Comparison of ENCODE assay signal across 24 cellular contexts in genomic region chr5:125036494-125036893, GRCh38.
"Had no signal": no experiment of that assay in that cellular context is flagged by ENCODE, and none has a peak within 500 bp of the region (broad histone marks: within the 10 kb centered on the region; RNA-seq: fewer than 3 reads in every experiment).

No MANE protein-coding gene starts in this region.

- H3K4me1 Mint-ChIP-seq: stimulated activated effector memory CD8-positive, alpha-beta T cell treated with anti-CD3 and anti-CD28 coated beads, Interleukin-12 subunit alpha, Interleukin-12 subunit beta, amount 100 ng/mL, for 72 hours had no signal

- H3K4me3 Mint-ChIP-seq: dendritic cell treated with granulocyte-macrophage colony-stimulating factor and Interleukin-4, amounts not matched to agents 40 ng/mL and 50 ng/mL, for 4 days; endodermal cell; natural killer cell; stimulated activated effector memory CD8-positive, alpha-beta T cell treated with anti-CD3 and anti-CD28 coated beads, Interleukin-12 subunit alpha, Interleukin-12 subunit beta, amount 100 ng/mL, for 72 hours had no signal

- H3K4me1 ChIP-seq: colonic mucosa, gastrocnemius medialis, lower lobe of right lung, right lobe of liver, upper lobe of left lung had no signal

- H3K36me3 ChIP-seq: colonic mucosa, gastrocnemius medialis, lower lobe of right lung, ovary, right lobe of liver, thoracic aorta, tibial nerve, upper lobe of left lung had no signal

- H3K27ac ChIP-seq: colonic mucosa, epithelial cell of prostate, gastrocnemius medialis, lower lobe of right lung, ovary, right lobe of liver, thoracic aorta, tibial nerve, upper lobe of left lung had no signal

- H3K27ac Mint-ChIP-seq: dendritic cell treated with granulocyte-macrophage colony-stimulating factor and Interleukin-4, amounts not matched to agents 40 ng/mL and 50 ng/mL, for 4 days; endodermal cell; natural killer cell; stimulated activated effector memory CD8-positive, alpha-beta T cell treated with anti-CD3 and anti-CD28 coated beads, Interleukin-12 subunit alpha, Interleukin-12 subunit beta, amount 100 ng/mL, for 72 hours had no signal

- ATAC-seq: esophagus mucosa; left ventricle myocardium superior; lower lobe of right lung; natural killer cell; right lobe of liver; stimulated activated effector memory CD8-positive, alpha-beta T cell treated with anti-CD3 and anti-CD28 coated beads, Interleukin-12 subunit alpha, Interleukin-12 subunit beta, amount 100 ng/mL, for 72 hours; stimulated activated naive CD8-positive, alpha-beta T cell treated with anti-CD3 and anti-CD28 coated beads, Interleukin-15, Interleukin-2, amounts not matched to agents 100 U/mL and 50 U/mL, for 24 hours had no signal

- H3K9me3 ChIP-seq: colonic mucosa, gastrocnemius medialis, lower lobe of right lung, ovary, right lobe of liver, thoracic aorta, tibial nerve, upper lobe of left lung had no signal

- DNase-seq: colonic mucosa; effector CD8-positive, alpha-beta T cell; endodermal cell; foreskin fibroblast; gastrocnemius medialis; head of caudate nucleus; left ventricle myocardium superior; lower lobe of right lung; natural killer cell; occipital lobe; ovary; posterior cingulate gyrus; right lobe of liver; small intestine; stimulated activated CD4-positive, alpha-beta T cell treated with anti-CD3 and anti-CD28 coated beads, Interleukin-15, amount 100 ng/mL, for 24 hours; stimulated activated CD4-positive, alpha-beta T cell treated with anti-CD3 and anti-CD28 coated beads, Interleukin-2, amount 100 ng/mL, for 48 hours; stimulated activated naive CD8-positive, alpha-beta T cell treated with anti-CD3 and anti-CD28 coated beads, Interleukin-15, Interleukin-2, amounts not matched to agents 100 U/mL and 50 U/mL, for 24 hours; upper lobe of left lung had no signal

- H3K36me3 Mint-ChIP-seq: natural killer cell; stimulated activated effector memory CD8-positive, alpha-beta T cell treated with anti-CD3 and anti-CD28 coated beads, Interleukin-12 subunit alpha, Interleukin-12 subunit beta, amount 100 ng/mL, for 72 hours had no signal

- H3K9me3 Mint-ChIP-seq: dendritic cell treated with granulocyte-macrophage colony-stimulating factor and Interleukin-4, amounts not matched to agents 40 ng/mL and 50 ng/mL, for 4 days; endodermal cell; natural killer cell had no signal

- H3K4me3 ChIP-seq: colonic mucosa, gastrocnemius medialis, lower lobe of right lung, ovary, right lobe of liver, thoracic aorta, tibial nerve, upper lobe of left lung had no signal

- H3K27me3 ChIP-seq: colonic mucosa, gastrocnemius medialis, ovary, right lobe of liver, tibial nerve, upper lobe of left lung had no signal
